8 cellular contexts compared by ENCODE assay signal in genomic region chr4:6988016-6988715, GRCh38. TPM values are rescaled to one million over a fixed set of nuclear protein-coding genes. Genes with fewer than 3 reads are reported as not detected.
DNase-seq lines count a peak whose midpoint lies in the region; ATAC-seq and TF ChIP-seq lines count a peak whose summit lies in the region.

No MANE protein-coding gene starts in this region.

- peak overlapping the region; percentile 85 for H3K4me2 ChIP-seq in mesendoderm (ENCODE audit: low read length)

- intact Hi-C loops in A673 (cut with micrococcal nuclease; ENCODE audit: unreplicated experiment), result loop anchor here (5.0 kb wide), 1 partner anchor 266 kb away; no protein-coding TSS in a partner anchor

- H3K4ac ChIP-seq in mesendoderm (ENCODE audit: low read depth, low read length), result no peak overlapping the region

- H3K4me3 ChIP-seq in A673 (ENCODE audit: low read depth, low read length, poor library complexity, severe bottlenecking) (peak overlapping the region; percentile 88), HUES6 (ENCODE audit: low read depth, low read length) (peak overlapping the region; percentile 92), mesendoderm (ENCODE audit: low read length) (peak overlapping the region; percentile 90)

- H3K79me1 ChIP-seq in mesendoderm (ENCODE audit: low read length), result peaks cover 31% of the 10 kb centered on the region

- no peak overlapping the region for H3K23ac ChIP-seq in mesendoderm (ENCODE audit: low read length)

- H3K27me3 ChIP-seq in A673 (replicated peaks; ENCODE audit: insufficient read depth, low read depth, low read length, poor library complexity) (no peaks in the 10 kb centered on the region), HUES6 (ENCODE audit: control insufficient read depth, insufficient read depth, low read length) (no peaks in the 10 kb centered on the region), mesendoderm (ENCODE audit: insufficient read depth, low read length, poor library complexity) (no peaks in the 10 kb centered on the region)

- TSS peak; percentile 25 for BruUV-seq in A673 (replicated peaks; lab: Mats Ljungman, UMichigan)

- H3K9me3 ChIP-seq in A673 (ENCODE audit: low read depth, low read length, poor library complexity, severe bottlenecking), result no peaks in the 10 kb centered on the region
- no peaks in the 10 kb centered on the region for H3K9me3 ChIP-seq in HUES6 (ENCODE audit: control insufficient read depth, insufficient read depth, low read depth, low read length)

- no peak for DNase-seq in A673 (ENCODE audit: low spot score)
- no peak for DNase-seq in mesendoderm
- DNase-seq in stimulated activated CD4-positive, alpha-beta T cell treated with anti-CD3 and anti-CD28 coated beads, Interleukin-1b, Interleukin-23, amount 100 ng/mL, for 48 hours, result no peak

- peaks cover 38% of the 10 kb centered on the region for H3K79me2 ChIP-seq in mesendoderm (ENCODE audit: control insufficient read depth, insufficient read depth, low read length)

- H3K18ac ChIP-seq in mesendoderm (ENCODE audit: low read length), result no peak overlapping the region

- H3K27ac Mint-ChIP-seq in brain, result peak overlapping the region; percentile 94 to 100 (median 99)

- H3K4me1 ChIP-seq in A673 (ENCODE audit: insufficient read depth, low read length, poor library complexity, severe bottlenecking), result peaks cover 12% of the 10 kb centered on the region
- H3K4me1 ChIP-seq in HUES6 (ENCODE audit: control insufficient read depth, insufficient read depth, low read length), result peaks cover 28% of the 10 kb centered on the region
- H3K4me1 ChIP-seq in mesendoderm (ENCODE audit: control insufficient read depth, low read depth, low read length), result peaks cover 4% of the 10 kb centered on the region

- H2AK5ac ChIP-seq in mesendoderm (ENCODE audit: low read length), result no peak overlapping the region

- H4K5ac ChIP-seq in mesendoderm (ENCODE audit: low read length), result no peak overlapping the region

- H2BK120ac ChIP-seq in mesendoderm (ENCODE audit: low read depth, low read length), result no peak overlapping the region

- H2BK5ac ChIP-seq in mesendoderm (ENCODE audit: low read length), result no peak overlapping the region

- ATAC-seq in GM19324 (IDR thresholded peaks at IDR 0.05; ENCODE audit: low FRiP score, unreplicated experiment) (no peak), HG03139 (IDR thresholded peaks at IDR 0.05; ENCODE audit: unreplicated experiment) (no peak), HG02610 (IDR thresholded peaks at IDR 0.05; ENCODE audit: unreplicated experiment) (no peak)

- H3K36me3 ChIP-seq in A673 (ENCODE audit: insufficient read depth, low read length, poor library complexity, severe bottlenecking) (no peaks in the 10 kb centered on the region), HUES6 (ENCODE audit: control insufficient read depth, insufficient read depth, low read length) (peaks cover 14% of the 10 kb centered on the region), mesendoderm (ENCODE audit: control insufficient read depth, insufficient read depth, low read length) (no peaks in the 10 kb centered on the region)

- H3K36me3 Mint-ChIP-seq in brain, result peaks cover 2% of the 10 kb centered on the region

- no peaks in the 10 kb centered on the region for H3K9me3 Mint-ChIP-seq in brain

- WGBS in mesendoderm (ENCODE audit: extremely low coverage, insufficient coverage, low lambda C conversion rate), result no CpG with 5 or more reads among the region's 13 CpGs

- TF ChIP-seq CTCF in A673 (conservative IDR thresholded peaks at IDR 0.05; ENCODE audit: low read depth, low read length), result no peak
- no peak for TF ChIP-seq CTCF in brain (conservative IDR thresholded peaks at IDR 0.05)

- H3K27ac ChIP-seq in A673 (ENCODE audit: low read depth, low read length, poor library complexity, severe bottlenecking) (peak overlapping the region; percentile 75), HUES6 (ENCODE audit: low read depth, low read length) (no peak overlapping the region), mesendoderm (ENCODE audit: low read depth, low read length) (no peak overlapping the region)

- POLR2A ChIA-PET in A673 (lab: Charles Lee; ENCODE audit: low non-redundant PET), result no interaction called here

- no peak overlapping the region for H2BK15ac ChIP-seq in mesendoderm (replicated peaks; ENCODE audit: low read depth)

- H3K9ac ChIP-seq in HUES6 (ENCODE audit: low read length) (peak overlapping the region; percentile 87), mesendoderm (ENCODE audit: low read length) (peak overlapping the region; percentile 94)

- H3K56ac ChIP-seq in mesendoderm (ENCODE audit: low read length), result peak overlapping the region; percentile 99

- H3K4me1 Mint-ChIP-seq in brain, result peaks cover 92% of the 10 kb centered on the region

- H3K27me3 Mint-ChIP-seq in brain, result peaks cover 5% of the 10 kb centered on the region

- H3K4me3 Mint-ChIP-seq in brain, result peak overlapping the region; percentile 95 to 100 (median 98)

- CTCF ChIA-PET in A673 (lab: Charles Lee), result no interaction called here

- H4K8ac ChIP-seq in mesendoderm (ENCODE audit: low read depth, low read length), result no peak overlapping the region

RNA-seq across cellular contexts. Expression of gene TADA2B, which starts 55.0 kb away (rescaled TPM):
- total RNA-seq in A673 (2021), result 15.2 and 15.4 TPM in 2 replicates
- polyA plus RNA-seq in brain (ENCODE audit: insufficient read depth, low read depth, low replicate concordance), result 14.1 TPM
- 8.0 TPM for polyA plus RNA-seq in mesendoderm (2013, experiment 1 of 2)
- 8.3 TPM for polyA plus RNA-seq in mesendoderm (2013, experiment 2 of 2)
